11 cellular contexts compared by ENCODE assay signal in the genomic region with DNA sequence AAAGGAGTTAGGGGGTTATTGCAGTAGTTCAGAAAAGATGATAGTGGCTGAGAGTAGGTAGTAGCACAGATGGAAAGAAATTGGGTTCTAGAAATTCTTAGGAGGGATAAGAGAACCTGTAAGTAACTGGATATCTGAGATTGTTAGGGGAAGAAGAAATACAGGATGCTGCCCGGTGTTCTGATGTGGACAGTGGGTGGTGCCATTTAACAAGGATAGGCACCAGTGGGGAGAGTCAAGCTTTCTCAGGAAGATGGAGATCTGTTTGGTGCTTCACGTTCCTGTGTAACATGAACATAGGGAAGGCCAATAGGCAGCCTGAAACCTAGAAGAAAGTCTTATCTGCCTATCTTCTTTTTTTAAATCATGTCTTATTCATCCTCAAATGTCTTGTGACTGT.
A peak's percentile ranks its signal among the peaks of the same experiment; 100 is the strongest.
DNase-seq lines count a peak whose midpoint lies in the region; ATAC-seq, FAIRE-seq and TF ChIP-seq lines count a peak whose summit lies in the region.
"Had no signal": no experiment of that assay in that cellular context is flagged by ENCODE, and none has a peak within 500 bp of the region (broad histone marks: within the 10 kb centered on the region; RNA-seq: fewer than 3 reads in every experiment).

No MANE protein-coding gene starts in this region.

- H3K27me3 ChIP-seq in endothelial cell of umbilical vein (ENCODE audit: control insufficient read depth in 2 of 2, insufficient read depth in 2 of 2, low read length in 2 of 2): no peaks in the 10 kb centered on the region

- H3K27ac ChIP-seq in endothelial cell of umbilical vein (ENCODE audit: insufficient read depth, low read depth, low read length): no peak overlapping the region
- H3K27ac ChIP-seq: RWPE1 had no signal

- no peaks in the 10 kb centered on the region for H4K20me1 ChIP-seq in endothelial cell of umbilical vein (replicated peaks; ENCODE audit: control insufficient read depth, extremely low read depth, insufficient read depth, low read length)

- no TSS peak for BruUV-seq in endothelial cell of umbilical vein (replicated peaks; lab: Mats Ljungman, UMichigan)

- H3K36me3 ChIP-seq in endothelial cell of umbilical vein (ENCODE audit: control insufficient read depth in 2 of 2, extremely low read depth in 1 of 2, insufficient read depth in 2 of 2, low read length in 2 of 2): no peaks in the 10 kb centered on the region

- no peak for FAIRE-seq in endothelial cell of umbilical vein (lab: Jason Lieb, UNC)

- H3K4me1 Mint-ChIP-seq in osteocyte (ENCODE audit: unreplicated experiment): no peaks in the 10 kb centered on the region

- TF ChIP-seq POLR2A in endothelial cell of umbilical vein (IDR thresholded peaks at IDR 0.05; ENCODE audit: low read depth, low read length): no peak

- TF ChIP-seq CTCF in endothelial cell of umbilical vein (IDR thresholded peaks at IDR 0.05; ENCODE audit: extremely low read depth in 1 of 2, insufficient read depth in 1 of 2, low read depth in 1 of 2, low read length in 2 of 2) (no peak), osteocyte (IDR thresholded peaks at IDR 0.05) (peak; percentile 29)

- no peaks in the 10 kb centered on the region for H3K79me2 ChIP-seq in endothelial cell of umbilical vein (ENCODE audit: control insufficient read depth, insufficient read depth, low read length)

- dilution Hi-C loops in endothelial cell of umbilical vein (cut with MboI; ENCODE audit: extremely low pct_ligation_motif_present, low sequenced_read_pairs): no loop called here

- H3K4me3 ChIP-seq in endothelial cell of umbilical vein (replicated peaks in 1 of 3; ENCODE audit: insufficient read depth in 1 of 3, low read depth in 1 of 3, low read length in 3 of 3): no peak overlapping the region

- H3K9me3 ChIP-seq in endothelial cell of umbilical vein (replicated peaks; ENCODE audit: control insufficient read depth, insufficient read depth, low read length): no peaks in the 10 kb centered on the region

- ATAC-seq in GM21619 (IDR thresholded peaks at IDR 0.05; ENCODE audit: unreplicated experiment) (no peak), HG03095 (IDR thresholded peaks at IDR 0.05; ENCODE audit: unreplicated experiment) (no peak)
- ATAC-seq: esophagus mucosa had no signal

- CTCF ChIA-PET in endothelial cell of umbilical vein (lab: Charles Lee): interaction anchor here (1.0 kb wide), 2 partner anchors 246 to 608 kb away, joined by 4 to 8 read pairs; no protein-coding TSS in a partner anchor

- no peaks in the 10 kb centered on the region for H3K36me3 Mint-ChIP-seq in osteocyte (ENCODE audit: unreplicated experiment)
- H3K36me3 Mint-ChIP-seq: activated CD4-positive, alpha-beta memory T cell treated with anti-CD3 and anti-CD28 coated beads for 36 hours had no signal

- H3K9ac ChIP-seq in endothelial cell of umbilical vein (replicated peaks; ENCODE audit: extremely low read depth, insufficient read depth, low read length): no peak overlapping the region

- no peak overlapping the region for H3K4me2 ChIP-seq in endothelial cell of umbilical vein (ENCODE audit: insufficient read depth, low read length)

- intact Hi-C loops in endothelial cell of umbilical vein (cut with micrococcal nuclease): loop anchor here (1.0 kb wide), 2 partner anchors 35 to 609 kb away; no protein-coding TSS in a partner anchor

- peaks cover 13% of the 10 kb centered on the region for H3K27me3 Mint-ChIP-seq in osteocyte (ENCODE audit: unreplicated experiment)

- H3K4me3 Mint-ChIP-seq in osteocyte (ENCODE audit: unreplicated experiment): no peak overlapping the region
- H3K4me3 Mint-ChIP-seq: activated CD4-positive, alpha-beta memory T cell treated with anti-CD3 and anti-CD28 coated beads for 36 hours had no signal

- H3K9me1 ChIP-seq in endothelial cell of umbilical vein (replicated peaks; ENCODE audit: control insufficient read depth, extremely low read depth, insufficient read depth, low read length): no peaks in the 10 kb centered on the region

- DNase-seq in NCI-H1694 treated with DMSO at 0.1 percent for 48 hours (lab: John Stamatoyannopoulos, UW) (peak; percentile 9), NCI-H1694 (lab: John Stamatoyannopoulos, UW) (no peak), NCI-H748 treated with DMSO at 0.1 percent for 48 hours (lab: John Stamatoyannopoulos, UW) (peak; percentile 22), endothelial cell of umbilical vein (ENCODE audit: low read depth, low spot score) (peak; percentile 14), osteocyte (ENCODE audit: extremely low spot score, unreplicated experiment) (no peak)
- DNase-seq in activated CD4-positive, alpha-beta T cell treated with anti-CD3 and anti-CD28 coated beads, Interleukin-2, amount 50 U/mL, for 4 hours: no peak
- DNase-seq: activated CD4-positive, alpha-beta memory T cell treated with anti-CD3 and anti-CD28 coated beads for 36 hours had no signal

- H2AFZ ChIP-seq in endothelial cell of umbilical vein (ENCODE audit: low read depth, low read length): no peak overlapping the region

- H3K4me1 ChIP-seq in endothelial cell of umbilical vein (ENCODE audit: control insufficient read depth, extremely low read depth, insufficient read depth, low read length): no peaks in the 10 kb centered on the region

- POLR2A ChIA-PET in endothelial cell of umbilical vein (lab: Charles Lee): no interaction called here

- no peak overlapping the region for H3K27ac Mint-ChIP-seq in osteocyte (ENCODE audit: unreplicated experiment)
- H3K27ac Mint-ChIP-seq: activated CD4-positive, alpha-beta memory T cell treated with anti-CD3 and anti-CD28 coated beads for 36 hours had no signal

- H3K9me3 Mint-ChIP-seq in osteocyte (ENCODE audit: unreplicated experiment): no peaks in the 10 kb centered on the region
- H3K9me3 Mint-ChIP-seq: activated CD4-positive, alpha-beta memory T cell treated with anti-CD3 and anti-CD28 coated beads for 36 hours had no signal

TF ChIP-seq in endothelial cell of umbilical vein, 7 proteins besides CTCF, POLR2A, EP300 and RAD21:
- TF ChIP-seq JUN (IDR thresholded peaks at IDR 0.05; ENCODE audit: borderline replicate concordance, insufficient read depth, insufficient read length, low read depth) (no peak), MYC (IDR thresholded peaks at IDR 0.05; ENCODE audit: low read depth, low read length) (no peak), EZH2 (IDR thresholded peaks at IDR 0.05; ENCODE audit: borderline replicate concordance, low read depth, low read length, severe bottlenecking) (no peak), POLR2AphosphoS5 (IDR thresholded peaks at IDR 0.05; ENCODE audit: insufficient read depth, low read depth, low read length) (no peak), GATA2 (IDR thresholded peaks at IDR 0.05; ENCODE audit: insufficient read depth, insufficient read length, low read depth, low read length) (no peak), FOS (IDR thresholded peaks at IDR 0.05; ENCODE audit: borderline replicate concordance, insufficient read depth, low read length) (no peak)
- TF ChIP-seq, protein P1, sequence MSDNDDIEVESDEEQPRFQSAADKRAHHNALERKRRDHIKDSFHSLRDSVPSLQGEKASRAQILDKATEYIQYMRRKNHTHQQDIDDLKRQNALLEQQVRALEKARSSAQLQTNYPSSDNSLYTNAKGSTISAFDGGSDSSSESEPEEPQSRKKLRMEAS (IDR thresholded peaks at IDR 0.05; ENCODE audit: insufficient read depth, insufficient read length): no peak

Comparison
In these comparisons a context has a peak if more than half of its experiments do, and no peak if none do; other contexts are left out.
1. DNase-seq: peak in NCI-H1694 treated with DMSO at 0.1 percent for 48 hours (single experiment), NCI-H748 treated with DMSO at 0.1 percent for 48 hours (single experiment) and endothelial cell of umbilical vein (single experiment); none in NCI-H1694 (single experiment), osteocyte (single experiment) and activated CD4-positive, alpha-beta T cell treated with anti-CD3 and anti-CD28 coated beads, Interleukin-2, amount 50 U/mL, for 4 hours (0 of 2).